In genomic region chr9:130835441-130836298, GRCh38 we compare ENCODE assay signal across 8 cellular contexts. TPM values are rescaled to one million over a fixed set of nuclear protein-coding genes. Genes with fewer than 3 reads are reported as not detected.
DNase-seq lines count a peak whose midpoint lies in the region; ATAC-seq and TF ChIP-seq lines count a peak whose summit lies in the region.

No MANE protein-coding gene starts in this region.

- TF ChIP-seq CTCF in PC-9 (conservative IDR thresholded peaks at IDR 0.05), result no peak
- TF ChIP-seq CTCF in hepatocyte (IDR thresholded peaks at IDR 0.05; ENCODE audit: poor library complexity), result no peak

- intact Hi-C loops in PC-9 (cut with micrococcal nuclease; ENCODE audit: unreplicated experiment), result no loop called here

- H3F3A ChIP-seq in PC-9 (ENCODE audit: insufficient read depth, low read depth), result peaks cover 27% of the 10 kb centered on the region; the same call in 1 of the 2 replicates

- 1 to 2% (median 1%) methylated on average over 44 of the region's 44 CpGs for WGBS in adipose tissue, 3 donors
- WGBS in hepatocyte (ENCODE audit: low lambda C conversion rate, missing lambda C conversion rate), result under 1% methylated on average over 37 of the region's 44 CpGs

- H3K27ac ChIP-seq in PC-9, result no peak overlapping the region
- H3K27ac ChIP-seq in adipose tissue (ENCODE audit: low read depth, low read length), result peak overlapping the region; percentile 14
- H3K27ac ChIP-seq in hepatocyte, result peak overlapping the region; percentile 99

- H3K4me3 ChIP-seq in PC-9 (peak overlapping the region; percentile 72), hepatocyte (peak overlapping the region; percentile 93), skeletal muscle cell (ENCODE audit: low read depth, low read length) (peak overlapping the region; percentile 76)

- no peaks in the 10 kb centered on the region for H3K27me3 ChIP-seq in PC-9 (ENCODE audit: insufficient read depth, low read depth)
- H3K27me3 ChIP-seq in hepatocyte, result no peaks in the 10 kb centered on the region

- CTCF ChIA-PET in PC-9 (lab: Charles Lee), result interaction anchor here (0.5 to 0.8 kb wide), 3 partner anchors 12 to 128 kb away, joined by 3 to 5 read pairs (median 4); no protein-coding TSS in a partner anchor

- H3K4me1 ChIP-seq in PC-9 (replicated peaks; ENCODE audit: insufficient read depth), result peaks cover 30% of the 10 kb centered on the region
- H3K4me1 ChIP-seq in hepatocyte (ENCODE audit: insufficient read depth), result peaks cover 46% of the 10 kb centered on the region

- H3K4me2 ChIP-seq in PC-9 (peak overlapping the region; percentile 98), hepatocyte (peak overlapping the region; percentile 82)

- H4K20me1 ChIP-seq in PC-9 (ENCODE audit: insufficient read depth) (peaks cover 7% of the 10 kb centered on the region), hepatocyte (ENCODE audit: insufficient read depth, poor library complexity, severe bottlenecking) (peaks cover 38% of the 10 kb centered on the region)

- H3K9me2 ChIP-seq in PC-9 (ENCODE audit: insufficient read depth) (no peaks in the 10 kb centered on the region), hepatocyte (replicated peaks; ENCODE audit: insufficient read depth) (no peaks in the 10 kb centered on the region)

- DNase-seq in NCI-H1092 treated with DMSO at 0.1 percent for 48 hours (lab: John Stamatoyannopoulos, UW) (peak; percentile 24), NCI-H1092 (lab: John Stamatoyannopoulos, UW) (no peak), PC-9 (peak in 1 of 2 experiments; percentile 27), hepatocyte (ENCODE audit: low spot score) (peak; percentile 67), skeletal muscle cell (ENCODE audit: low read depth) (no peak)

- ATAC-seq in HG02938 (IDR thresholded peaks at IDR 0.05; ENCODE audit: unreplicated experiment) (peak; percentile 22), HG02588 (IDR thresholded peaks at IDR 0.05; ENCODE audit: unreplicated experiment) (no peak)

- H3K79me2 ChIP-seq in PC-9 (ENCODE audit: low read depth), result peaks cover 62% of the 10 kb centered on the region
- H3K79me2 ChIP-seq in hepatocyte, result peaks cover 91% of the 10 kb centered on the region

- H3K36me3 ChIP-seq in PC-9 (ENCODE audit: low read depth) (no peaks in the 10 kb centered on the region; the same call in 1 of the 2 replicates), hepatocyte (replicated peaks; ENCODE audit: insufficient read depth, low read depth) (no peaks in the 10 kb centered on the region)

- POLR2A ChIA-PET in PC-9 (lab: Charles Lee; ENCODE audit: unreplicated experiment), result interaction anchor here (0.5 to 0.6 kb wide), 2 partner anchors 41 to 64 kb away, joined by 4 read pairs; no protein-coding TSS in a partner anchor

- H3K9me3 ChIP-seq in PC-9 (ENCODE audit: insufficient read depth, low read depth) (no peaks in the 10 kb centered on the region), hepatocyte (ENCODE audit: low read depth) (no peaks in the 10 kb centered on the region)

- TSS peak; percentile 42 for BruUV-seq in PC-9 (replicated peaks; lab: Mats Ljungman, UMichigan)

- H2AFZ ChIP-seq in PC-9 (peak overlapping the region; percentile 78), hepatocyte (peak overlapping the region; percentile 40)

RNA-seq across cellular contexts. Expression of gene ABL1, which starts 0.6 kb away (rescaled TPM):
- total RNA-seq in PC-9 (2021) (48.6 and 54.8 TPM in 2 replicates), hepatocyte (44.5 and 46.6 TPM in 2 replicates)
- polyA plus RNA-seq in adipose tissue (10 to 100 TPM; 17.0 to 75.0 (median 58.1) TPM), hepatocyte (41.1 and 43.2 TPM in 2 replicates)

Comparison
In these comparisons a context has a peak if more than half of its experiments do, and no peak if none do; other contexts are left out.
1. DNase-seq: peak in NCI-H1092 treated with DMSO at 0.1 percent for 48 hours (single experiment) and hepatocyte (single experiment); none in NCI-H1092 (single experiment) and skeletal muscle cell (single experiment).
2. Peak in every context shown above with its lines, with median percentiles within 50 percentile points of each other: H3K4me3 ChIP-seq.